ENCODE assay signal across 29 cellular contexts in genomic region chr3:9937839-9938238, GRCh38.
"Had no signal": no experiment of that assay in that cellular context is flagged by ENCODE, and none has a peak within 500 bp of the region (broad histone marks: within the 10 kb centered on the region; RNA-seq: fewer than 3 reads in every experiment).

No MANE protein-coding gene starts in this region.

- H3K9me3 Mint-ChIP-seq: immature natural killer cell, naive B cell, natural killer cell, nephron progenitor cell had no signal

- H3K27ac ChIP-seq: left lung, lower lobe of right lung, ovary, right atrium auricular region, skin epidermis, testis, thyroid gland, transverse colon, upper lobe of left lung, vagina had no signal

- H3K9me3 ChIP-seq: left lung, lower lobe of right lung, ovary, right atrium auricular region, stomach, testis, thyroid gland, transverse colon, upper lobe of left lung, vagina had no signal

- FAIRE-seq: islet of Langerhans, kidney had no signal

- H3K4me3 ChIP-seq: left lung, lower lobe of right lung, ovary, right atrium auricular region, skin epidermis, stomach, testis, thyroid gland, transverse colon, upper lobe of left lung, vagina had no signal

- H3K36me3 Mint-ChIP-seq: natural killer cell had no signal

- H3K4me3 Mint-ChIP-seq: immature natural killer cell; natural killer cell; nephron progenitor cell; stimulated activated naive B cell treated with anti-CD40 and anti-IgM and Interleukin-4, amounts not matched to agents 10 μg/mL and 1 μg/mL and 100 μg/mL, for 72 hours had no signal

- H3K27me3 ChIP-seq: left lung, ovary, right atrium auricular region, stomach, testis, thyroid gland, transverse colon, upper lobe of left lung, vagina had no signal

- H3K36me3 ChIP-seq: ovary, transverse colon had no signal

- H3K27ac Mint-ChIP-seq: nephron progenitor cell; progenitor cell of endocrine pancreas; stimulated activated naive B cell treated with anti-CD40 and anti-IgM and Interleukin-4, amounts not matched to agents 10 μg/mL and 1 μg/mL and 100 μg/mL, for 72 hours had no signal

- DNase-seq: hypothalamus; immature natural killer cell; kidney; left colon; left lung; lower lobe of right lung; mammary epithelial cell; mesenchymal stem cell; naive B cell; natural killer cell; nephron progenitor cell; ovary; stimulated activated CD4-positive, alpha-beta T cell treated with anti-CD3 and anti-CD28 coated beads, Interleukin-12 subunit alpha, Interleukin-12 subunit beta, amount 100 ng/mL, for 4 hours; stimulated activated CD4-positive, alpha-beta T cell treated with anti-CD3 and anti-CD28 coated beads, Interleukin-15, amount 100 ng/mL, for 24 hours; stimulated activated CD4-positive, alpha-beta T cell treated with anti-CD3 and anti-CD28 coated beads, Interleukin-2, amount 100 ng/mL, for 24 hours; stimulated activated CD4-positive, alpha-beta T cell treated with anti-CD3 and anti-CD28 coated beads, Interleukin-4, amount 100 ng/mL, for 1 hour; stimulated activated naive B cell treated with anti-CD40 and anti-IgM and Interleukin-4, amounts not matched to agents 10 μg/mL and 1 μg/mL and 100 μg/mL, for 72 hours; stimulated activated naive CD8-positive, alpha-beta T cell treated with anti-CD3 and anti-CD28 coated beads, Interleukin-15, Interleukin-2, amounts not matched to agents 100 U/mL and 50 U/mL, for 24 hours; stomach; testis; thyroid gland; transverse colon; upper lobe of left lung had no signal

- H3K27me3 Mint-ChIP-seq: naive B cell; progenitor cell of endocrine pancreas; stimulated activated naive B cell treated with anti-CD40 and anti-IgM and Interleukin-4, amounts not matched to agents 10 μg/mL and 1 μg/mL and 100 μg/mL, for 72 hours had no signal

- ATAC-seq: left colon; left lung; lower lobe of right lung; natural killer cell; sciatic nerve; stimulated activated naive B cell treated with anti-CD40 and anti-IgM and Interleukin-4, amounts not matched to agents 10 μg/mL and 1 μg/mL and 100 μg/mL, for 72 hours; stimulated activated naive CD8-positive, alpha-beta T cell treated with anti-CD3 and anti-CD28 coated beads, Interleukin-15, Interleukin-2, amounts not matched to agents 100 U/mL and 50 U/mL, for 24 hours had no signal
